22 cellular contexts compared by ENCODE assay signal in the genomic region with DNA sequence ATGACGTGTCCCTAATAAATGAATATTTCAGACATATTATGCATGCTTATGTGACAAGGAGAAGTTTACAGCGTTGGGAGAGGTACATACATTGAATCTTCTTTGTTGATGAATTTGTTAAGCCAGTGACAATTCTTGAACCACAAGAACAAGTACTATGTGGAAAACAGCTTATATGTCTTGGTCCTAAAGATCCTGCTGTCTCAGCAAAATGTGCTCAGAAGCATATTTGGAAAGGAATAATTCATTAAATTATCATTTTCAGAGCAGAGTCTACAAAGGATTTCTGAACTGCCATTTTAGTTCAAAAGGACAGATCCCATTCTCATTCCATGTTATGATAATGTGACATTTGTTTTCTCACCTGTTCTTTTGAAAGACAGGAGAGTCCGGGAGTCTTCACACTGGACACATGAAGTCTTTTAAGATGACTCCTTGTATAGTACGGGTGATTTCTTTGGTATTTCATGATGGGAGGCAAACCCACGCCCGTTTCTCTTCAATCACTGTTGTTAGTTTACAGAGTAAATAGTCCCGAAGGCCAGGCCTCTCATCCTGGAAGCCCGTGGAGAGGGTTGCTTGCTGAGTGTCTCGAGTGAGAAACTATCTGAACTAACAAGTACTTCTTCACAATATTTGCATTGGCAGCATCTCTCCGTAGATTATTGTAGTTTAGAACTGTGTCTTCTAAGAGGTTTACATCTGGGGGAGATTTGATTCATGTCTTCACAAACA. TPM values are rescaled to one million over a fixed set of nuclear protein-coding genes. Genes with fewer than 3 reads are reported as not detected.
DNase-seq lines count a peak whose midpoint lies in the region; ATAC-seq, FAIRE-seq and TF ChIP-seq lines count a peak whose summit lies in the region.
"Had no signal": no experiment of that assay in that cellular context is flagged by ENCODE, and none has a peak within 500 bp of the region (broad histone marks: within the 10 kb centered on the region; RNA-seq: fewer than 3 reads in every experiment).

No MANE protein-coding gene starts in this region.

- no peak overlapping the region for H3K14ac ChIP-seq in IMR-90 (replicated peaks; ENCODE audit: low read depth, low read length)

- no peaks in the 10 kb centered on the region for H3K4me1 Mint-ChIP-seq in osteocyte (ENCODE audit: unreplicated experiment)
- H3K4me1 Mint-ChIP-seq: CD4-positive, CD25-positive, alpha-beta regulatory T cell had no signal

- H2BK15ac ChIP-seq in IMR-90 (ENCODE audit: low read depth, low read length): no peak overlapping the region

- in situ Hi-C loops in IMR-90 (cut with MboI; ENCODE audit: low sequenced_read_pairs): no loop called here
- in situ Hi-C loops in K562 (cut with MboI): no loop called here

- H2BK5ac ChIP-seq in IMR-90 (ENCODE audit: low read depth, low read length, poor library complexity, severe bottlenecking): no peak overlapping the region

- TF ChIP-seq RAD21 in IMR-90 (IDR thresholded peaks at IDR 0.05; ENCODE audit: low read length) (no peak), K562 (CRISPR knock-in tag; conservative IDR thresholded peaks at IDR 0.05 in 1 of 2, IDR thresholded peaks at IDR 0.05 in 1 of 2) (no peak)

- no peaks in the 10 kb centered on the region for H3K9me3 ChIP-seq in IMR-90 (ENCODE audit: control insufficient read depth, insufficient read depth, low read length)
- peaks cover 6% of the 10 kb centered on the region; the same call in 1 of the 2 replicates for H3K9me3 ChIP-seq in K562 (replicated peaks; ENCODE audit: control insufficient read depth, insufficient read depth, low read depth, low read length)
- peaks cover 6% of the 10 kb centered on the region for H3K9me3 ChIP-seq in WERI-Rb-1 (ENCODE audit: severe bottlenecking)
- H3K9me3 ChIP-seq: SK-N-SH had no signal

- no peak overlapping the region for H3K4ac ChIP-seq in IMR-90 (ENCODE audit: low read depth, low read length)

- FAIRE-seq in K562 (lab: Jason Lieb, UNC): no peak
- FAIRE-seq: GM12892, GM18507 had no signal

- WGBS in IMR-90 (ENCODE audit: extremely low coverage in 2 of 2, insufficient read length in 1 of 2), 2 experiments: no CpG with 5 or more reads among the region's 10 CpGs
- 47% methylated on average over 10 of the region's 10 CpGs for WGBS in K562 (ENCODE audit: insufficient coverage, low coverage, missing lambda C conversion rate)

- no peak overlapping the region for H2BK120ac ChIP-seq in IMR-90 (ENCODE audit: low read depth, low read length)

- BruUV-seq in IMR-90 (replicated peaks; lab: Mats Ljungman, UMichigan) (no TSS peak), K562 (replicated peaks; lab: Mats Ljungman, UMichigan) (no TSS peak)

- H4K20me1 ChIP-seq in IMR-90 (ENCODE audit: insufficient read depth, low read length) (no peaks in the 10 kb centered on the region), K562 (replicated peaks; ENCODE audit: control insufficient read depth, insufficient read depth, low read length) (no peaks in the 10 kb centered on the region)

- no peaks in the 10 kb centered on the region for H3K27me3 ChIP-seq in IMR-90 (ENCODE audit: control insufficient read depth, insufficient read depth, low read length)
- H3K27me3 ChIP-seq in K562 (ENCODE audit: control insufficient read depth in 2 of 2, insufficient read depth in 2 of 2, low read length in 2 of 2): no peaks in the 10 kb centered on the region
- H3K27me3 ChIP-seq in WERI-Rb-1 (ENCODE audit: insufficient read depth, low read depth, severe bottlenecking): no peaks in the 10 kb centered on the region

- intact Hi-C loops in IMR-90 (cut with micrococcal nuclease): loop anchor here (2.0 to 10.0 kb wide), 2 partner anchors 23 to 803 kb away; no protein-coding TSS in a partner anchor
- intact Hi-C loops in K562 (cut with micrococcal nuclease): no loop called here

- peaks cover 0 to 3% of the 10 kb centered on the region in 2 experiments; a peak in 2 of 4 replicates for H3K79me1 ChIP-seq in IMR-90 (ENCODE audit: low read depth in 1 of 2, low read length in 2 of 2)

- H3K36me3 ChIP-seq in IMR-90 (ENCODE audit: control insufficient read depth, insufficient read depth, low read length): peaks cover 40% of the 10 kb centered on the region
- H3K36me3 ChIP-seq in K562 (ENCODE audit: control insufficient read depth, insufficient read depth, low read length): peaks cover 26% of the 10 kb centered on the region; the same call in 2 of the 3 replicates
- peaks cover 42% of the 10 kb centered on the region for H3K36me3 ChIP-seq in WERI-Rb-1

- H3K4me3 ChIP-seq in IMR-90 (ENCODE audit: insufficient read depth, low read depth, low read length): no peak overlapping the region
- no peak overlapping the region for H3K4me3 ChIP-seq in K562
- no peak overlapping the region for H3K4me3 ChIP-seq in WERI-Rb-1 (ENCODE audit: low read depth, low read length)

- no peak overlapping the region for H4K5ac ChIP-seq in IMR-90 (ENCODE audit: low read depth, low read length)

- DNase-seq in DMS53 (lab: John Stamatoyannopoulos, UW) (peak; percentile 32), DMS53 treated with DMSO at 0.1 percent for 48 hours (lab: John Stamatoyannopoulos, UW; ENCODE audit: unreplicated experiment) (no peak), IMR-90 (no peak), K562 (ENCODE audit: extremely low read depth in 1 of 4, low spot score in 3 of 4) (no peak), osteocyte (ENCODE audit: extremely low spot score, unreplicated experiment) (no peak), WERI-Rb-1 (no peak), NCI-H146 (lab: John Stamatoyannopoulos, UW) (no peak)
- DNase-seq in activated effector memory CD4-positive, alpha-beta T cell treated with anti-CD3 and anti-CD28 coated beads, Interleukin-2, amount 50 U/mL, for 16 hours: no peak
- DNase-seq: CD4-positive, CD25-positive, alpha-beta regulatory T cell; COR-L47; GOT3; NCI-H1105 treated with DMSO at 0.1 percent for 48 hours; NCI-H187; NCI-H226; OCI-M1; SHP77 treated with DMSO at 0.1 percent for 48 hours; SK-N-SH had no signal

- H3K9me1 ChIP-seq in IMR-90 (ENCODE audit: insufficient read depth, low read length): no peaks in the 10 kb centered on the region
- H3K9me1 ChIP-seq in K562 (ENCODE audit: control insufficient read depth, insufficient read depth, low read length): no peaks in the 10 kb centered on the region

- H2AFZ ChIP-seq in IMR-90 (replicated peaks; ENCODE audit: low read length, poor library complexity) (no peak overlapping the region), K562 (ENCODE audit: low read depth, low read length) (no peak overlapping the region)

- H3K27me3 Mint-ChIP-seq in osteocyte (ENCODE audit: unreplicated experiment): no peaks in the 10 kb centered on the region
- H3K27me3 Mint-ChIP-seq: B cell; CD4-positive, CD25-positive, alpha-beta regulatory T cell had no signal

- CTCF ChIA-PET in IMR-90 (lab: Yijun Ruan, JAX) (no interaction called here), K562 (lab: Yijun Ruan, JAX; ENCODE audit: low intra/inter-chr PET ratio) (no interaction called here)

- no peak overlapping the region for H3K23ac ChIP-seq in IMR-90 (ENCODE audit: low read depth, low read length)

- no peak for TF ChIP-seq CTCF in IMR-90 (conservative IDR thresholded peaks at IDR 0.05; ENCODE audit: low read depth, low read length)
- no peak for TF ChIP-seq CTCF in K562 (IDR thresholded peaks at IDR 0.05 in 2 of 3, conservative IDR thresholded peaks at IDR 0.05 in 1 of 3; ENCODE audit: insufficient read depth in 2 of 3, low read depth in 1 of 3, low read length in 3 of 3)
- no peak for TF ChIP-seq CTCF in osteocyte (IDR thresholded peaks at IDR 0.05)
- no peak for TF ChIP-seq CTCF in WERI-Rb-1 (IDR thresholded peaks at IDR 0.05; ENCODE audit: low read depth, low read length)

- H4K91ac ChIP-seq in IMR-90 (ENCODE audit: insufficient read depth, low read depth, low read length): no peak overlapping the region

- POLR2A ChIA-PET in IMR-90 (lab: Charles Lee; ENCODE audit: unreplicated experiment) (no interaction called here), K562 (lab: Yijun Ruan, JAX) (no interaction called here)

- no peak overlapping the region for H3K18ac ChIP-seq in IMR-90 (ENCODE audit: low read depth, low read length)

- H4K8ac ChIP-seq in IMR-90 (ENCODE audit: low read depth in 2 of 2, low read length in 2 of 2): no peak overlapping the region

- H3K9me3 Mint-ChIP-seq in osteocyte (ENCODE audit: unreplicated experiment): no peaks in the 10 kb centered on the region

- TF ChIP-seq POLR2A in IMR-90 (IDR thresholded peaks at IDR 0.05; ENCODE audit: low read depth, low read length): no peak
- TF ChIP-seq POLR2A in K562 (conservative IDR thresholded peaks at IDR 0.05): no peak

- no peak overlapping the region for H3K27ac ChIP-seq in IMR-90 (ENCODE audit: insufficient read depth, low read length)
- H3K27ac ChIP-seq in K562 (ENCODE audit: extremely low read depth, low read depth, low read length): no peak overlapping the region
- H3K27ac ChIP-seq in WERI-Rb-1: no peak overlapping the region
- H3K27ac ChIP-seq: 22Rv1 had no signal

- H3K36me3 Mint-ChIP-seq in osteocyte (ENCODE audit: unreplicated experiment): peaks cover 39% of the 10 kb centered on the region

- H3K9ac ChIP-seq in IMR-90 (ENCODE audit: low read depth, low read length) (no peak overlapping the region), K562 (ENCODE audit: insufficient read depth in 1 of 2, low read depth in 2 of 2, low read length in 2 of 2) (no peak overlapping the region)
- H3K9ac ChIP-seq: SK-N-SH had no signal

- H3K79me2 ChIP-seq in K562 (ENCODE audit: control insufficient read depth, insufficient read depth, low read length): no peaks in the 10 kb centered on the region

- no peak overlapping the region for H2BK20ac ChIP-seq in IMR-90 (ENCODE audit: low read depth, low read length)

- no peaks in the 10 kb centered on the region for H3K4me1 ChIP-seq in IMR-90 (ENCODE audit: control insufficient read depth, insufficient read depth, low read length)
- H3K4me1 ChIP-seq in K562 (replicated peaks in 1 of 2; ENCODE audit: control insufficient read depth in 2 of 2, insufficient read depth in 2 of 2, low read length in 2 of 2): no peaks in the 10 kb centered on the region

- TF ChIP-seq EP300 in K562 (IDR thresholded peaks at IDR 0.05; ENCODE audit: low read length): no peak

- no peak overlapping the region for H3K4me3 Mint-ChIP-seq in osteocyte (ENCODE audit: unreplicated experiment)
- H3K4me3 Mint-ChIP-seq: B cell; CD4-positive, CD25-positive, alpha-beta regulatory T cell had no signal

- dilution Hi-C loops in IMR-90 (cut with HindIII; ENCODE audit: low sequenced_read_pairs, unreplicated experiment): no loop called here

- no peak overlapping the region for H2AK9ac ChIP-seq in IMR-90 (replicated peaks; ENCODE audit: low read depth, low read length, poor library complexity)

- H3K27ac Mint-ChIP-seq in osteocyte (ENCODE audit: unreplicated experiment): peak overlapping the region; percentile 8
- H3K27ac Mint-ChIP-seq: B cell; CD4-positive, CD25-positive, alpha-beta regulatory T cell had no signal

- H3K4me2 ChIP-seq in IMR-90 (ENCODE audit: low read depth, low read length): no peak overlapping the region
- no peak overlapping the region for H3K4me2 ChIP-seq in K562 (ENCODE audit: insufficient read depth, low read length)
- H3K4me2 ChIP-seq: SK-N-SH had no signal

- ATAC-seq in IMR-90 (ENCODE audit: low read depth) (no peak), K562 (no peak)
- ATAC-seq: HCT116 had no signal

- H3K56ac ChIP-seq in IMR-90 (ENCODE audit: extremely low read depth, insufficient read depth, low read length): no peak overlapping the region

- H2AK5ac ChIP-seq in IMR-90 (ENCODE audit: low read depth, low read length): no peak overlapping the region

RNA-seq across cellular contexts. Expression of gene VPS35L, which starts 26.7 kb away (rescaled TPM):
- total RNA-seq in IMR-90 (2012; rRNA removed) (20.3 and 28.0 TPM in 2 replicates), K562 (2014; rRNA removed) (9.0 and 10.2 TPM in 2 replicates), K562 (2014; rRNA removed; fragmentation: Illumina TruSeq; extraction: Trizol) (18.2 and 20.1 TPM in 2 replicates), K562 (2015; rRNA removed; fragmentation: Illumina TruSeq; extraction: Trizol) (21.3 and 22.6 TPM in 2 replicates), K562 (2021) (25.8 and 28.3 TPM in 2 replicates), osteocyte (78.2 and 79.0 TPM in 2 replicates)
- polyA plus RNA-seq in IMR-90 (2012; rRNA removed) (37.1 and 40.1 TPM in 2 replicates), K562 (2011; rRNA removed) (15.6 and 16.9 TPM in 2 replicates), K562 (2014; fragmentation: Illumina TruSeq; extraction: Trizol) (26.7 and 30.4 TPM in 2 replicates), K562 (2014; fragmentation: Nextera tagmentation; extraction: Ambion mirVana) (10 to 100 TPM; 18.3 to 27.1 TPM), K562 (2014; rRNA removed) (14.1 and 16.2 TPM in 2 replicates)
- polyA plus RNA-seq in IMR-90 (2012; cell fraction: cytosol; rRNA removed): 18.9 and 20.9 TPM in 2 replicates
- 22.9 and 42.0 TPM in 2 replicates for polyA plus RNA-seq in IMR-90 (2012; cell fraction: nucleus; rRNA removed; ENCODE audit: low replicate concordance)
- 79.5 and 124 TPM in 2 replicates for total RNA-seq in K562 (2011; cell fraction: chromatin; rRNA removed; ENCODE audit: low replicate concordance)
- total RNA-seq in K562 (2011; cell fraction: nucleolus; rRNA removed): 50.9 and 57.6 TPM in 2 replicates
- 64.1 and 74.5 TPM in 2 replicates for total RNA-seq in K562 (2011; cell fraction: nucleoplasm; rRNA removed)
- polyA plus RNA-seq in K562 (2011; cell fraction: cytosol; rRNA removed): 10.9 and 11.5 TPM in 2 replicates
- 18.3 and 20.0 TPM in 2 replicates for polyA plus RNA-seq in K562 (2011; cell fraction: nucleus; rRNA removed)
- polyA plus RNA-seq in K562 (2012): 16.5 and 19.9 TPM in 2 replicates
- 40.8 and 46.6 TPM in 2 replicates for polyA minus RNA-seq in K562 (2011; rRNA and poly(A)+ RNA removed)
- polyA minus RNA-seq in K562 (2011; cell fraction: cytosol; rRNA and poly(A)+ RNA removed): 18.8 and 35.3 TPM in 2 replicates
- 30.4 and 44.1 TPM in 2 replicates for polyA minus RNA-seq in K562 (2011; cell fraction: nucleus; rRNA and poly(A)+ RNA removed)

RNA-seq across cellular contexts. Expression of gene CCP110, which starts 58.5 kb away (rescaled TPM):
- total RNA-seq in IMR-90 (2012; rRNA removed) (7.7 and 11.9 TPM in 2 replicates), K562 (2014; rRNA removed) (10.1 and 10.3 TPM in 2 replicates), K562 (2014; rRNA removed; fragmentation: Illumina TruSeq; extraction: Trizol) (14.3 and 15.4 TPM in 2 replicates), K562 (2015; rRNA removed; fragmentation: Illumina TruSeq; extraction: Trizol) (11.9 and 14.1 TPM in 2 replicates), K562 (2021) (12.1 and 12.3 TPM in 2 replicates), osteocyte (12.4 and 15.5 TPM in 2 replicates)
- polyA plus RNA-seq in IMR-90 (2012; rRNA removed) (3.7 and 4.7 TPM in 2 replicates), K562 (2011; rRNA removed) (12.1 and 14.8 TPM in 2 replicates), K562 (2014; fragmentation: Illumina TruSeq; extraction: Trizol) (12.7 and 16.1 TPM in 2 replicates), K562 (2014; fragmentation: Nextera tagmentation; extraction: Ambion mirVana) (1 to 10 TPM; 3.5 to 4.4 TPM), K562 (2014; rRNA removed) (9.3 and 9.5 TPM in 2 replicates)
- polyA plus RNA-seq in IMR-90 (2012; cell fraction: cytosol; rRNA removed): 0.62 and 0.67 TPM in 2 replicates
- 0.50 and 3.1 TPM in 2 replicates for polyA plus RNA-seq in IMR-90 (2012; cell fraction: nucleus; rRNA removed; ENCODE audit: low replicate concordance)
- total RNA-seq in K562 (2011; cell fraction: chromatin; rRNA removed; ENCODE audit: low replicate concordance): 14.0 and 52.4 TPM in 2 replicates
- 7.0 and 8.6 TPM in 2 replicates for total RNA-seq in K562 (2011; cell fraction: nucleolus; rRNA removed)
- 25.3 and 45.2 TPM in 2 replicates for total RNA-seq in K562 (2011; cell fraction: nucleoplasm; rRNA removed)
- 1.7 and 4.9 TPM in 2 replicates for polyA plus RNA-seq in K562 (2011; cell fraction: cytosol; rRNA removed)
- polyA plus RNA-seq in K562 (2011; cell fraction: nucleus; rRNA removed): 10.1 and 11.1 TPM in 2 replicates
- polyA plus RNA-seq in K562 (2012): 9.6 and 11.8 TPM in 2 replicates
- polyA minus RNA-seq in K562 (2011; rRNA and poly(A)+ RNA removed): 13.5 and 18.5 TPM in 2 replicates
- 7.8 and 8.6 TPM in 2 replicates for polyA minus RNA-seq in K562 (2011; cell fraction: cytosol; rRNA and poly(A)+ RNA removed)
- polyA minus RNA-seq in K562 (2011; cell fraction: nucleus; rRNA and poly(A)+ RNA removed): 10.4 and 17.3 TPM in 2 replicates
